ENCODE assay signal across 19 cellular contexts in the genomic region with DNA sequence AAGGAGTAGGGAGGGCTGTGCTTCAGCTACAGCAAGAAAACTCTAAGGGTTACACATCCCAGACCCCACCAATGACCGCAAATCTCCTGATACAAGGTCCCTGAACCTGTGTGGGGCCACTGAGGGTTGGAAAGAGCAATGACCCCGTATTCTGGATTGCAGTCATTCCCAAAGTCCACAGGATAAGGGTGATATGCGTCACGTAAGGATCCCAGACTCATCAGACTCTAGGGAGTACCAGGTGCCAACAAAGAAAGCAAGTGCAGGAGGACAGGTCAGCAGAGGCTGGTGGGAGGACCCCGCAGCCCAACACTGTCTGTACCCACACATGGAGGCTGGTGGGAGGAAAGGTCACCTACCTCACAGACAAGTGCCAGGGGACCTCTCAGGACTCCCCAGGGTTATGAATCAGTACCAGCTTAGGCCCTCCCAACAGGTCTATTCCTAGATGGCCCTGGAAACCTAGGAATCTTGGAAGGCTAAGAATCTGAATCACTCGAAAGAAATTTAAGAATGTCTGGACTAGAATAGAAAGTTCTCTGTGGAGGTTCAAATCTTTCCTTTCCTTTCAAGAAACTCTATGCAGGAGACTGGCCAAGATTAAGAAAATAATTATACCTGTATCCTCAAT.
"Had no signal": no experiment of that assay in that cellular context is flagged by ENCODE, and none has a peak within 500 bp of the region (broad histone marks: within the 10 kb centered on the region; RNA-seq: fewer than 3 reads in every experiment).

No MANE protein-coding gene starts in this region.

- H3K9me3 Mint-ChIP-seq: activated naive CD4-positive, alpha-beta T cell treated with anti-CD3 and anti-CD28 coated beads, Interleukin-2, amount 50 U/mL, for 24 hours; activated T-cell treated with anti-CD3 and anti-CD28 coated beads, Interleukin-2, amount 50 U/mL, for 24 hours; brain; central memory CD8-positive, alpha-beta T cell; immature natural killer cell; stimulated activated memory B cell treated with anti-CD40 and anti-IgM and Interleukin-4, amounts not matched to agents 10 μg/mL and 1 μg/mL and 100 μg/mL, for 72 hours had no signal

- ATAC-seq: foreskin keratinocyte; stimulated activated memory B cell treated with anti-CD40 and anti-IgM and Interleukin-4, amounts not matched to agents 10 μg/mL and 1 μg/mL and 100 μg/mL, for 72 hours had no signal

- H3K4me1 Mint-ChIP-seq: activated naive CD4-positive, alpha-beta T cell treated with anti-CD3 and anti-CD28 coated beads, Interleukin-2, amount 50 U/mL, for 24 hours; brain had no signal

- H3K9ac ChIP-seq: parathyroid adenoma had no signal

- H3K4me3 Mint-ChIP-seq: activated naive CD4-positive, alpha-beta T cell treated with anti-CD3 and anti-CD28 coated beads, Interleukin-2, amount 50 U/mL, for 24 hours; activated T-cell treated with anti-CD3 and anti-CD28 coated beads, Interleukin-2, amount 50 U/mL, for 24 hours; brain; central memory CD8-positive, alpha-beta T cell; immature natural killer cell; stimulated activated memory B cell treated with anti-CD40 and anti-IgM and Interleukin-4, amounts not matched to agents 10 μg/mL and 1 μg/mL and 100 μg/mL, for 72 hours had no signal

- DNase-seq: activated CD4-positive, alpha-beta T cell treated with anti-CD3 and anti-CD28 coated beads for 1 hour; activated CD4-positive, alpha-beta T cell treated with anti-CD3 and anti-CD28 coated beads, Interleukin-2, amount 50 U/mL, for 48 hours; activated T-cell treated with anti-CD3 and anti-CD28 coated beads, Interleukin-2, amount 50 U/mL, for 24 hours; adrenal gland; effector memory CD4-positive, alpha-beta T cell; glutamatergic neuron; immature natural killer cell; midbrain; stimulated activated CD4-positive, alpha-beta T cell treated with anti-CD3 and anti-CD28 coated beads, Interleukin-2, amount 100 ng/mL, for 48 hours; T1000 had no signal

- H3K27ac ChIP-seq: adrenal gland, foreskin keratinocyte, parathyroid adenoma, tibial nerve, vagina had no signal

- H3K27me3 ChIP-seq: adrenal gland, foreskin keratinocyte, tibial nerve, vagina had no signal

- H3K27ac Mint-ChIP-seq: activated naive CD4-positive, alpha-beta T cell treated with anti-CD3 and anti-CD28 coated beads, Interleukin-2, amount 50 U/mL, for 24 hours; activated T-cell treated with anti-CD3 and anti-CD28 coated beads, Interleukin-2, amount 50 U/mL, for 24 hours; immature natural killer cell; stimulated activated memory B cell treated with anti-CD40 and anti-IgM and Interleukin-4, amounts not matched to agents 10 μg/mL and 1 μg/mL and 100 μg/mL, for 72 hours had no signal

- H2AFZ ChIP-seq: parathyroid adenoma had no signal

- H3K9me3 ChIP-seq: adrenal gland, tibial nerve, vagina had no signal

- H3K4me3 ChIP-seq: adrenal gland, lung, tibial nerve, vagina had no signal

- H3K4me1 ChIP-seq: adrenal gland, parathyroid adenoma, tibial nerve had no signal

- H3K27me3 Mint-ChIP-seq: activated naive CD4-positive, alpha-beta T cell treated with anti-CD3 and anti-CD28 coated beads, Interleukin-2, amount 50 U/mL, for 24 hours; activated T-cell treated with anti-CD3 and anti-CD28 coated beads, Interleukin-2, amount 50 U/mL, for 24 hours; brain; central memory CD8-positive, alpha-beta T cell; stimulated activated memory B cell treated with anti-CD40 and anti-IgM and Interleukin-4, amounts not matched to agents 10 μg/mL and 1 μg/mL and 100 μg/mL, for 72 hours had no signal
